In the genomic region with DNA sequence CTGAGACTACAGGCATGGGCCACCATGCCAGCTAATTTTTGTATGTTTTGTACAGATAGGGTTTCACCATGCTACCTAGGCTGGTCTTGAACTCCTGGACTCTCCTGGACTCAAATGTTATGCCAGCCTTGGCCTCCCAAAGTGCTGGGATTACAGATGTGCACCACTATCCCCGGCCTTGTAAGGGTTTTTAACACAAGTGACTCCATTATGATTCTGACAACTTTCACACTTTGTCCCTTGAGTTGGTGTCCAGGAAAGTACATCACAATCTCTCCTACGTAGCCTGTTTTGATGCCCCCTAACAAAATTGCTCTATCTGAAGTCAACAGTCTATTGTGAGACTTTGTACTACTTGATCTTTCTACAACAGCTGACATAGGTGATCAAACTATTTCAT, we compare ENCODE assay signal across 3 cellular contexts.
"Had no signal": no experiment of that assay in that cellular context is flagged by ENCODE, and none has a peak within 500 bp of the region (broad histone marks: within the 10 kb centered on the region; RNA-seq: fewer than 3 reads in every experiment).

No MANE protein-coding gene starts in this region.

- H2AFZ ChIP-seq: GM23338 had no signal

- DNase-seq: H9, HCEC 1CT had no signal

- H3K4me2 ChIP-seq: GM23338 had no signal

- H3K4me3 ChIP-seq: GM23338 had no signal
